In the genomic region with DNA sequence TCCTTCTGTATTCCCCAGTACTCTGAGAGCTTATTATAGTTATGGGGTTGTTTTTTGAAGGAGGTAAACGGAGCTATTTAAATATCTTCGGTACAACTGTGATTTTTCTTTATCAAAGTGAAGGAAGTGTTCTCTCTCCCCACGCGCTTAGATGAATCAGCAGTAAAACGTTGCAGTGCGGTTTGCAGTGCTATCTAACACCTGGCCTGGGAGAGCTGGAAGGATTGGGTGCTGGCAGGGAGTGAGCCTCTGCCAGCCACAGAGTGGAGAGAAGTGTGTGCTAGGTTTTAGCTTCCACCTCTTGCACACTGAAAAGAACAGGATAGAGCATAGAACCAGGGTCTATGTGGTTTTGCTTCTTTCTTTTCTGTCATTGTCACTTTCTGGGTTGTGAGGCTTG, we compare ENCODE assay signal across 2 cellular contexts.
TF ChIP-seq lines count a peak whose summit lies in the region.

No MANE protein-coding gene starts in this region.

TF ChIP-seq in liver, 16 proteins besides CTCF, POLR2A, EP300 and RAD21 (continued from another document):
- TF ChIP-seq, protein P1, sequence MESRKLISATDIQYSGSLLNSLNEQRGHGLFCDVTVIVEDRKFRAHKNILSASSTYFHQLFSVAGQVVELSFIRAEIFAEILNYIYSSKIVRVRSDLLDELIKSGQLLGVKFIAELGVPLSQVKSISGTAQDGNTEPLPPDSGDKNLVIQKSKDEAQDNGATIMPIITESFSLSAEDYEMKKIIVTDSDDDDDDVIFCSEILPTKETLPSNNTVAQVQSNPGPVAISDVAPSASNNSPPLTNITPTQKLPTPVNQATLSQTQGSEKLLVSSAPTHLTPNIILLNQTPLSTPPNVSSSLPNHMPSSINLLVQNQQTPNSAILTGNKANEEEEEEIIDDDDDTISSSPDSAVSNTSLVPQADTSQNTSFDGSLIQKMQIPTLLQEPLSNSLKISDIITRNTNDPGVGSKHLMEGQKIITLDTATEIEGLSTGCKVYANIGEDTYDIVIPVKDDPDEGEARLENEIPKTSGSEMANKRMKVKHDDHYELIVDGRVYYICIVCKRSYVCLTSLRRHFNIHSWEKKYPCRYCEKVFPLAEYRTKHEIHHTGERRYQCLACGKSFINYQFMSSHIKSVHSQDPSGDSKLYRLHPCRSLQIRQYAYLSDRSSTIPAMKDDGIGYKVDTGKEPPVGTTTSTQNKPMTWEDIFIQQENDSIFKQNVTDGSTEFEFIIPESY (IDR thresholded peaks at IDR 0.05) = no peak
- TF ChIP-seq TAF1 (conservative IDR thresholded peaks at IDR 0.05) = no peak

TF ChIP-seq in HepG2, 621 proteins besides CTCF, POLR2A, EP300 and RAD21 (continued from another document):
- TF ChIP-seq, protein P2, sequence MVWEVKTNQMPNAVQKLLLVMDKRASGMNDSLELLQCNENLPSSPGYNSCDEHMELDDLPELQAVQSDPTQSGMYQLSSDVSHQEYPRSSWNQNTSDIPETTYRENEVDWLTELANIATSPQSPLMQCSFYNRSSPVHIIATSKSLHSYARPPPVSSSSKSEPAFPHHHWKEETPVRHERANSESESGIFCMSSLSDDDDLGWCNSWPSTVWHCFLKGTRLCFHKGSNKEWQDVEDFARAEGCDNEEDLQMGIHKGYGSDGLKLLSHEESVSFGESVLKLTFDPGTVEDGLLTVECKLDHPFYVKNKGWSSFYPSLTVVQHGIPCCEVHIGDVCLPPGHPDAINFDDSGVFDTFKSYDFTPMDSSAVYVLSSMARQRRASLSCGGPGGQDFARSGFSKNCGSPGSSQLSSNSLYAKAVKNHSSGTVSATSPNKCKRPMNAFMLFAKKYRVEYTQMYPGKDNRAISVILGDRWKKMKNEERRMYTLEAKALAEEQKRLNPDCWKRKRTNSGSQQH (CRISPR knock-in tag; IDR thresholded peaks at IDR 0.05; ENCODE audit: low read depth) = no peak
- no peak for TF ChIP-seq BCL6 (CRISPR knock-in tag; IDR thresholded peaks at IDR 0.05)
- TF ChIP-seq SALL2 (CRISPR knock-in tag; IDR thresholded peaks at IDR 0.05) = no peak
- no peak for TF ChIP-seq SP1 (IDR thresholded peaks at IDR 0.05)
- no peak for TF ChIP-seq SP1 (CRISPR knock-in tag; IDR thresholded peaks at IDR 0.05)
- TF ChIP-seq, protein P3, sequence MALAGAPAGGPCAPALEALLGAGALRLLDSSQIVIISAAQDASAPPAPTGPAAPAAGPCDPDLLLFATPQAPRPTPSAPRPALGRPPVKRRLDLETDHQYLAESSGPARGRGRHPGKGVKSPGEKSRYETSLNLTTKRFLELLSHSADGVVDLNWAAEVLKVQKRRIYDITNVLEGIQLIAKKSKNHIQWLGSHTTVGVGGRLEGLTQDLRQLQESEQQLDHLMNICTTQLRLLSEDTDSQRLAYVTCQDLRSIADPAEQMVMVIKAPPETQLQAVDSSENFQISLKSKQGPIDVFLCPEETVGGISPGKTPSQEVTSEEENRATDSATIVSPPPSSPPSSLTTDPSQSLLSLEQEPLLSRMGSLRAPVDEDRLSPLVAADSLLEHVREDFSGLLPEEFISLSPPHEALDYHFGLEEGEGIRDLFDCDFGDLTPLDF (CRISPR knock-in tag; IDR thresholded peaks at IDR 0.05) = no peak
- no peak for TF ChIP-seq MEF2D (CRISPR knock-in tag; IDR thresholded peaks at IDR 0.05)
- TF ChIP-seq ZNF383 (CRISPR knock-in tag; IDR thresholded peaks at IDR 0.05; ENCODE audit: borderline replicate concordance) = no peak
- TF ChIP-seq ZNF441 (CRISPR knock-in tag; IDR thresholded peaks at IDR 0.05; ENCODE audit: borderline replicate concordance) = no peak
- TF ChIP-seq, protein P4, sequence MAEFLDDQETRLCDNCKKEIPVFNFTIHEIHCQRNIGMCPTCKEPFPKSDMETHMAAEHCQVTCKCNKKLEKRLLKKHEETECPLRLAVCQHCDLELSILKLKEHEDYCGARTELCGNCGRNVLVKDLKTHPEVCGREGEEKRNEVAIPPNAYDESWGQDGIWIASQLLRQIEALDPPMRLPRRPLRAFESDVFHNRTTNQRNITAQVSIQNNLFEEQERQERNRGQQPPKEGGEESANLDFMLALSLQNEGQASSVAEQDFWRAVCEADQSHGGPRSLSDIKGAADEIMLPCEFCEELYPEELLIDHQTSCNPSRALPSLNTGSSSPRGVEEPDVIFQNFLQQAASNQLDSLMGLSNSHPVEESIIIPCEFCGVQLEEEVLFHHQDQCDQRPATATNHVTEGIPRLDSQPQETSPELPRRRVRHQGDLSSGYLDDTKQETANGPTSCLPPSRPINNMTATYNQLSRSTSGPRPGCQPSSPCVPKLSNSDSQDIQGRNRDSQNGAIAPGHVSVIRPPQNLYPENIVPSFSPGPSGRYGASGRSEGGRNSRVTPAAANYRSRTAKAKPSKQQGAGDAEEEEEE (CRISPR knock-in tag; IDR thresholded peaks at IDR 0.05; ENCODE audit: borderline replicate concordance) = no peak
- TF ChIP-seq, protein P5, sequence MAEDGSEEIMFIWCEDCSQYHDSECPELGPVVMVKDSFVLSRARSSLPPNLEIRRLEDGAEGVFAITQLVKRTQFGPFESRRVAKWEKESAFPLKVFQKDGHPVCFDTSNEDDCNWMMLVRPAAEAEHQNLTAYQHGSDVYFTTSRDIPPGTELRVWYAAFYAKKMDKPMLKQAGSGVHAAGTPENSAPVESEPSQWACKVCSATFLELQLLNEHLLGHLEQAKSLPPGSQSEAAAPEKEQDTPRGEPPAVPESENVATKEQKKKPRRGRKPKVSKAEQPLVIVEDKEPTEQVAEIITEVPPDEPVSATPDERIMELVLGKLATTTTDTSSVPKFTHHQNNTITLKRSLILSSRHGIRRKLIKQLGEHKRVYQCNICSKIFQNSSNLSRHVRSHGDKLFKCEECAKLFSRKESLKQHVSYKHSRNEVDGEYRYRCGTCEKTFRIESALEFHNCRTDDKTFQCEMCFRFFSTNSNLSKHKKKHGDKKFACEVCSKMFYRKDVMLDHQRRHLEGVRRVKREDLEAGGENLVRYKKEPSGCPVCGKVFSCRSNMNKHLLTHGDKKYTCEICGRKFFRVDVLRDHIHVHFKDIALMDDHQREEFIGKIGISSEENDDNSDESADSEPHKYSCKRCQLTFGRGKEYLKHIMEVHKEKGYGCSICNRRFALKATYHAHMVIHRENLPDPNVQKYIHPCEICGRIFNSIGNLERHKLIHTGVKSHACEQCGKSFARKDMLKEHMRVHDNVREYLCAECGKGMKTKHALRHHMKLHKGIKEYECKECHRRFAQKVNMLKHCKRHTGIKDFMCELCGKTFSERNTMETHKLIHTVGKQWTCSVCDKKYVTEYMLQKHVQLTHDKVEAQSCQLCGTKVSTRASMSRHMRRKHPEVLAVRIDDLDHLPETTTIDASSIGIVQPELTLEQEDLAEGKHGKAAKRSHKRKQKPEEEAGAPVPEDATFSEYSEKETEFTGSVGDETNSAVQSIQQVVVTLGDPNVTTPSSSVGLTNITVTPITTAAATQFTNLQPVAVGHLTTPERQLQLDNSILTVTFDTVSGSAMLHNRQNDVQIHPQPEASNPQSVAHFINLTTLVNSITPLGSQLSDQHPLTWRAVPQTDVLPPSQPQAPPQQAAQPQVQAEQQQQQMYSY (CRISPR knock-in tag; IDR thresholded peaks at IDR 0.05) = no peak
- TF ChIP-seq, protein P6, sequence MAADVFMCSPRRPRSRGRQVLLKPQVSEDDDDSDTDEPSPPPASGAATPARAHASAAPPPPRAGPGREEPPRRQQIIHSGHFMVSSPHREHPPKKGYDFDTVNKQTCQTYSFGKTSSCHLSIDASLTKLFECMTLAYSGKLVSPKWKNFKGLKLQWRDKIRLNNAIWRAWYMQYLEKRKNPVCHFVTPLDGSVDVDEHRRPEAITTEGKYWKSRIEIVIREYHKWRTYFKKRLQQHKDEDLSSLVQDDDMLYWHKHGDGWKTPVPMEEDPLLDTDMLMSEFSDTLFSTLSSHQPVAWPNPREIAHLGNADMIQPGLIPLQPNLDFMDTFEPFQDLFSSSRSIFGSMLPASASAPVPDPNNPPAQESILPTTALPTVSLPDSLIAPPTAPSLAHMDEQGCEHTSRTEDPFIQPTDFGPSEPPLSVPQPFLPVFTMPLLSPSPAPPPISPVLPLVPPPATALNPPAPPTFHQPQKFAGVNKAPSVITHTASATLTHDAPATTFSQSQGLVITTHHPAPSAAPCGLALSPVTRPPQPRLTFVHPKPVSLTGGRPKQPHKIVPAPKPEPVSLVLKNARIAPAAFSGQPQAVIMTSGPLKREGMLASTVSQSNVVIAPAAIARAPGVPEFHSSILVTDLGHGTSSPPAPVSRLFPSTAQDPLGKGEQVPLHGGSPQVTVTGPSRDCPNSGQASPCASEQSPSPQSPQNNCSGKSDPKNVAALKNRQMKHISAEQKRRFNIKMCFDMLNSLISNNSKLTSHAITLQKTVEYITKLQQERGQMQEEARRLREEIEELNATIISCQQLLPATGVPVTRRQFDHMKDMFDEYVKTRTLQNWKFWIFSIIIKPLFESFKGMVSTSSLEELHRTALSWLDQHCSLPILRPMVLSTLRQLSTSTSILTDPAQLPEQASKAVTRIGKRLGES (CRISPR knock-in tag; IDR thresholded peaks at IDR 0.05; ENCODE audit: borderline replicate concordance) = no peak
- TF ChIP-seq, protein P7, sequence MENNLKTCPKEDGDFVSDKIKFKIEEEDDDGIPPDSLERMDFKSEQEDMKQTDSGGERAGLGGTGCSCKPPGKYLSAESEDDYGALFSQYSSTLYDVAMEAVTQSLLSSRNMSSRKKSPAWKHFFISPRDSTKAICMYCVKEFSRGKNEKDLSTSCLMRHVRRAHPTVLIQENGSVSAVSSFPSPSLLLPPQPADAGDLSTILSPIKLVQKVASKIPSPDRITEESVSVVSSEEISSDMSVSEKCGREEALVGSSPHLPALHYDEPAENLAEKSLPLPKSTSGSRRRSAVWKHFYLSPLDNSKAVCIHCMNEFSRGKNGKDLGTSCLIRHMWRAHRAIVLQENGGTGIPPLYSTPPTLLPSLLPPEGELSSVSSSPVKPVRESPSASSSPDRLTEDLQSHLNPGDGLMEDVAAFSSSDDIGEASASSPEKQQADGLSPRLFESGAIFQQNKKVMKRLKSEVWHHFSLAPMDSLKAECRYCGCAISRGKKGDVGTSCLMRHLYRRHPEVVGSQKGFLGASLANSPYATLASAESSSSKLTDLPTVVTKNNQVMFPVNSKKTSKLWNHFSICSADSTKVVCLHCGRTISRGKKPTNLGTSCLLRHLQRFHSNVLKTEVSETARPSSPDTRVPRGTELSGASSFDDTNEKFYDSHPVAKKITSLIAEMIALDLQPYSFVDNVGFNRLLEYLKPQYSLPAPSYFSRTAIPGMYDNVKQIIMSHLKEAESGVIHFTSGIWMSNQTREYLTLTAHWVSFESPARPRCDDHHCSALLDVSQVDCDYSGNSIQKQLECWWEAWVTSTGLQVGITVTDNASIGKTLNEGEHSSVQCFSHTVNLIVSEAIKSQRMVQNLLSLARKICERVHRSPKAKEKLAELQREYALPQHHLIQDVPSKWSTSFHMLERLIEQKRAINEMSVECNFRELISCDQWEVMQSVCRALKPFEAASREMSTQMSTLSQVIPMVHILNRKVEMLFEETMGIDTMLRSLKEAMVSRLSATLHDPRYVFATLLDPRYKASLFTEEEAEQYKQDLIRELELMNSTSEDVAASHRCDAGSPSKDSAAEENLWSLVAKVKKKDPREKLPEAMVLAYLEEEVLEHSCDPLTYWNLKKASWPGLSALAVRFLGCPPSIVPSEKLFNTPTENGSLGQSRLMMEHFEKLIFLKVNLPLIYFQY (CRISPR knock-in tag; IDR thresholded peaks at IDR 0.05; ENCODE audit: borderline replicate concordance) = no peak
- TF ChIP-seq, protein P8, sequence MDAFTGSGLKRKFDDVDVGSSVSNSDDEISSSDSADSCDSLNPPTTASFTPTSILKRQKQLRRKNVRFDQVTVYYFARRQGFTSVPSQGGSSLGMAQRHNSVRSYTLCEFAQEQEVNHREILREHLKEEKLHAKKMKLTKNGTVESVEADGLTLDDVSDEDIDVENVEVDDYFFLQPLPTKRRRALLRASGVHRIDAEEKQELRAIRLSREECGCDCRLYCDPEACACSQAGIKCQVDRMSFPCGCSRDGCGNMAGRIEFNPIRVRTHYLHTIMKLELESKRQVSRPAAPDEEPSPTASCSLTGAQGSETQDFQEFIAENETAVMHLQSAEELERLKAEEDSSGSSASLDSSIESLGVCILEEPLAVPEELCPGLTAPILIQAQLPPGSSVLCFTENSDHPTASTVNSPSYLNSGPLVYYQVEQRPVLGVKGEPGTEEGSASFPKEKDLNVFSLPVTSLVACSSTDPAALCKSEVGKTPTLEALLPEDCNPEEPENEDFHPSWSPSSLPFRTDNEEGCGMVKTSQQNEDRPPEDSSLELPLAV (CRISPR knock-in tag; conservative IDR thresholded peaks at IDR 0.05; ENCODE audit: low read depth) = no peak
